In the genomic region with DNA sequence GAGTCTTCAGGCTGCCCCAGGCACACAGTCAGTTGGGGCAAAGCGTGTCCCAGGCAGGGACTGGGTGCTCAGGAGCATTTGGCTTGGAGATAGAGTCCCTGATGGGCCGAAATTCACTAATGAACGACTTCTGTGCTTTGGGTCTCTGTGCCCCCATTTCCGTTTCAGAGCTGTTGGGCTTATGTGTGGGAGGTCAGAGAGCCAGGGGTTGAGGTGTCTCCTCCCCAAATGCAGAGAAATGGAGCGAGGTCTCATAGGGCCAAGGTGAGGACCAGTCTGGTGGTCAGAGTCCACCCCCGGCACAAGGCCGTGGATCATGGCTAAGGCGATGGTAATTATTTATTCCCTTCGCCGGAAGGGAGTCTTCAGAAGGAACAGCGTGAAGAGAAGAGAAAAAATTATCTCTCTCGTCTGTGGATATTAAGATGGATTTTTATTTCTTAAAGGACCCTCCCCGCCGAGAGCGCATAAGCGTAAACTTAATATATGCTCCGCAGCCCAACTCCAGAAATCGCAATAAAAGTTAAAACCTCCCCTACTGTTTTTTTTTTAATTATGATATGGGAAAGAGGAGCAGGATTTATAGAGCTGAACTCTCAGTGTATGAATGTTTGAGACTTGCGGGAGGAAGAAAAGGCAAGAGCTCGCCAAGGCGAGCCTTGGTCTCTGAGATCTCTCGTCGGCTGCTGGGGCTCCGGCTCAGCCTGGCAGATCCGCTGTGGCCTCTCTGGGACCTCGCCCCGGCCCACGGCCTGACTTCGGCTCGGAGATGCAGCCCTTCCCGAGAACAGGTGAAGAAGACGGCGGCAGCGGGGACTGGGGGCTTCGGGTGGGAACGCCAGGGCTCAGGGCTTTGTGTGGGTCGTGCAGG, we compare ENCODE assay signal across 18 cellular contexts. TPM values are rescaled to one million over a fixed set of nuclear protein-coding genes. Genes with fewer than 3 reads are reported as not detected.
DNase-seq lines count a peak whose midpoint lies in the region; ATAC-seq and TF ChIP-seq lines count a peak whose summit lies in the region.
"Had no signal": no experiment of that assay in that cellular context is flagged by ENCODE, and none has a peak within 500 bp of the region (broad histone marks: within the 10 kb centered on the region; RNA-seq: fewer than 3 reads in every experiment).

No MANE protein-coding gene starts in this region.

- no peak overlapping the region for H3K4me3 Mint-ChIP-seq in T-helper 1 cell treated with Interleukin-12 subunit alpha and Interleukin-12 subunit beta and Interleukin-4 antibody, amounts not matched to agents 30 μg/mL and 1 μg/mL, for 36 hours
- H3K4me3 Mint-ChIP-seq in progenitor cell of endocrine pancreas (ENCODE audit: low read depth): no peak overlapping the region
- H3K4me3 Mint-ChIP-seq: activated naive CD4-positive, alpha-beta T cell treated with anti-CD3 and anti-CD28 coated beads for 36 hours had no signal

- ATAC-seq in esophagus mucosa: peak; percentile 2
- ATAC-seq: left lung had no signal

- H3K36me3 Mint-ChIP-seq in T-helper 1 cell treated with Interleukin-12 subunit alpha and Interleukin-12 subunit beta and Interleukin-4 antibody, amounts not matched to agents 30 μg/mL and 1 μg/mL, for 36 hours (ENCODE audit: low read depth): peaks cover 5% of the 10 kb centered on the region
- no peaks in the 10 kb centered on the region for H3K36me3 Mint-ChIP-seq in progenitor cell of endocrine pancreas (ENCODE audit: insufficient read depth)

- H3K27ac Mint-ChIP-seq in T-helper 1 cell treated with Interleukin-12 subunit alpha and Interleukin-12 subunit beta and Interleukin-4 antibody, amounts not matched to agents 30 μg/mL and 1 μg/mL, for 36 hours: peak overlapping the region; percentile 75
- H3K27ac Mint-ChIP-seq in progenitor cell of endocrine pancreas: peak overlapping the region; percentile 45
- H3K27ac Mint-ChIP-seq: activated naive CD4-positive, alpha-beta T cell treated with anti-CD3 and anti-CD28 coated beads for 36 hours had no signal

- TF ChIP-seq CTCF in progenitor cell of endocrine pancreas (IDR thresholded peaks at IDR 0.05; ENCODE audit: unreplicated experiment): no peak

- H3K27me3 Mint-ChIP-seq in T-helper 1 cell treated with Interleukin-12 subunit alpha and Interleukin-12 subunit beta and Interleukin-4 antibody, amounts not matched to agents 30 μg/mL and 1 μg/mL, for 36 hours (ENCODE audit: low read depth): peaks cover 99% of the 10 kb centered on the region
- H3K27me3 Mint-ChIP-seq in progenitor cell of endocrine pancreas: peaks cover 100% of the 10 kb centered on the region

- peaks cover 29% of the 10 kb centered on the region for H3K4me1 Mint-ChIP-seq in T-helper 1 cell treated with Interleukin-12 subunit alpha and Interleukin-12 subunit beta and Interleukin-4 antibody, amounts not matched to agents 30 μg/mL and 1 μg/mL, for 36 hours (ENCODE audit: low read depth)
- peaks cover 4% of the 10 kb centered on the region for H3K4me1 Mint-ChIP-seq in progenitor cell of endocrine pancreas (ENCODE audit: low read depth)

- no peaks in the 10 kb centered on the region for H3K9me3 Mint-ChIP-seq in T-helper 1 cell treated with Interleukin-12 subunit alpha and Interleukin-12 subunit beta and Interleukin-4 antibody, amounts not matched to agents 30 μg/mL and 1 μg/mL, for 36 hours
- H3K9me3 Mint-ChIP-seq in progenitor cell of endocrine pancreas (ENCODE audit: low read depth): no peaks in the 10 kb centered on the region
- H3K9me3 Mint-ChIP-seq: activated naive CD4-positive, alpha-beta T cell treated with anti-CD3 and anti-CD28 coated beads for 36 hours had no signal

- no peak for DNase-seq in T-helper 1 cell
- peak; percentile 59 for DNase-seq in NCI-H69 (lab: John Stamatoyannopoulos, UW)
- DNase-seq in progenitor cell of endocrine pancreas (ENCODE audit: low spot score, unreplicated experiment): no peak
- no peak for DNase-seq in NCI-H2227 (lab: John Stamatoyannopoulos, UW; ENCODE audit: unreplicated experiment)
- DNase-seq in Ammon's horn (ENCODE audit: low spot score): no peak
- DNase-seq in NCI-H146 treated with DMSO at 0.1 percent for 48 hours (lab: John Stamatoyannopoulos, UW; ENCODE audit: unreplicated experiment): no peak
- DNase-seq: 8988T; activated naive CD4-positive, alpha-beta T cell treated with anti-CD3 and anti-CD28 coated beads for 36 hours; cortex of kidney; DND-41; Karpas-422; posterior cingulate gyrus; stimulated activated CD4-positive, alpha-beta T cell treated with anti-CD3 and anti-CD28 coated beads, Interleukin-4, amount 100 ng/mL, for 4 hours; WERI-Rb-1 had no signal

RNA-seq across cellular contexts. Expression of gene HOXC9, which starts 6.3 kb away (rescaled TPM):
- 1.2 TPM for total RNA-seq in esophagus mucosa
- total RNA-seq in progenitor cell of endocrine pancreas: not detected in 2 replicates
- total RNA-seq: activated naive CD4-positive, alpha-beta T cell treated with anti-CD3 and anti-CD28 coated beads for 36 hours; frontal cortex had no signal

RNA-seq across cellular contexts. Expression of gene HOXC10, which starts 8.7 kb away (rescaled TPM):
- total RNA-seq in esophagus mucosa (0.64 TPM), progenitor cell of endocrine pancreas (not detected in 2 replicates)
- total RNA-seq: activated naive CD4-positive, alpha-beta T cell treated with anti-CD3 and anti-CD28 coated beads for 36 hours; frontal cortex; left lung had no signal

RNA-seq across cellular contexts. Expression of gene HOXC8, which starts 15.2 kb away (rescaled TPM):
- total RNA-seq in esophagus mucosa (0.48 TPM), progenitor cell of endocrine pancreas (not detected in 2 replicates)
- total RNA-seq: activated naive CD4-positive, alpha-beta T cell treated with anti-CD3 and anti-CD28 coated beads for 36 hours; frontal cortex had no signal

RNA-seq across cellular contexts. Expression of gene HOTAIR, which starts 18.9 kb away (rescaled TPM):
- total RNA-seq in esophagus mucosa: not detected
- not detected in 2 replicates for total RNA-seq in progenitor cell of endocrine pancreas
- total RNA-seq: activated naive CD4-positive, alpha-beta T cell treated with anti-CD3 and anti-CD28 coated beads for 36 hours; frontal cortex; left lung had no signal

RNA-seq across cellular contexts. Expression of gene HOXC11, which starts 20.7 kb away (rescaled TPM):
- 0.08 TPM for total RNA-seq in esophagus mucosa
- total RNA-seq in progenitor cell of endocrine pancreas: not detected in 2 replicates
- total RNA-seq: activated naive CD4-positive, alpha-beta T cell treated with anti-CD3 and anti-CD28 coated beads for 36 hours; frontal cortex; left lung had no signal
